In genomic region chr2:219570924-219571310, GRCh38 we compare ENCODE assay signal across 8 cellular contexts. TPM values are rescaled to one million over a fixed set of nuclear protein-coding genes. Genes with fewer than 3 reads are reported as not detected.
DNase-seq lines count a peak whose midpoint lies in the region; ATAC-seq and TF ChIP-seq lines count a peak whose summit lies in the region.

No MANE protein-coding gene starts in this region.

- H2AK9ac ChIP-seq in IMR-90 (replicated peaks; ENCODE audit: low read depth, low read length, poor library complexity): peak overlapping the region; percentile 94

- 0 out of 2 replicates have a peak overlapping the region, but pooled peaks have one; percentile 48 for H2BK120ac ChIP-seq in IMR-90 (ENCODE audit: low read depth, low read length)

- peak overlapping the region; percentile 60; the same call in 1 of the 2 replicates for H3K18ac ChIP-seq in IMR-90 (ENCODE audit: low read depth, low read length)

- H3K9ac ChIP-seq in IMR-90 (ENCODE audit: low read depth, low read length): peak overlapping the region; percentile 92
- peak overlapping the region; percentile 15 for H3K9ac ChIP-seq in endodermal cell (ENCODE audit: extremely low read depth, low read length, poor library complexity, severe bottlenecking)
- peak overlapping the region in 1 of 2 donors; percentile 65 for H3K9ac ChIP-seq in mucosa of rectum (ENCODE audit: low read depth in 1 of 2, low read length in 2 of 2)

- POLR2A ChIA-PET in IMR-90 (lab: Charles Lee; ENCODE audit: unreplicated experiment): interaction anchor here (0.5 to 0.9 kb wide), 2 partner anchors 13 to 108 kb away, joined by 5 to 6 read pairs; no protein-coding TSS in a partner anchor

- H4K5ac ChIP-seq in IMR-90 (ENCODE audit: low read depth, low read length): peak overlapping the region; percentile 73

- peak; percentile 12 for DNase-seq in IMR-90
- no peak for DNase-seq in endodermal cell
- no peak for DNase-seq in SW 1271 (lab: John Stamatoyannopoulos, UW)
- no peak for DNase-seq in T-helper 1 cell

- no peaks in the 10 kb centered on the region for H3K36me3 ChIP-seq in ACC112 (ENCODE audit: insufficient read depth, low read length)
- H3K36me3 ChIP-seq in IMR-90 (ENCODE audit: control insufficient read depth, insufficient read depth, low read length): peaks cover 15% of the 10 kb centered on the region; the same call in 1 of the 2 replicates
- peaks cover 13% of the 10 kb centered on the region for H3K36me3 ChIP-seq in endodermal cell (ENCODE audit: control insufficient read depth, insufficient read depth, low read length)
- no peaks in the 10 kb centered on the region for H3K36me3 ChIP-seq in mucosa of rectum (ENCODE audit: control insufficient read depth in 2 of 2, insufficient read depth in 2 of 2, low read length in 2 of 2)

- no peak overlapping the region for H2BK15ac ChIP-seq in IMR-90 (ENCODE audit: low read depth, low read length)

- in situ Hi-C loops in IMR-90 (cut with MboI; ENCODE audit: low sequenced_read_pairs): no loop called here

- intact Hi-C loops in IMR-90 (cut with micrococcal nuclease): loop anchor here (1.0 kb wide), 1 partner anchor 71 kb away; no protein-coding TSS in a partner anchor

- H4K8ac ChIP-seq in IMR-90 (ENCODE audit: low read depth in 2 of 2, low read length in 2 of 2): peak overlapping the region; percentile 66 to 76; a peak in 3 of 4 replicates

- peak overlapping the region; percentile 62; the same call in 1 of the 2 replicates for H4K91ac ChIP-seq in IMR-90 (ENCODE audit: insufficient read depth, low read depth, low read length)

- no peaks in the 10 kb centered on the region for H3K9me3 Mint-ChIP-seq in endodermal cell

- H3K23ac ChIP-seq in IMR-90 (ENCODE audit: low read depth, low read length): no peak overlapping the region

- TF ChIP-seq CTCF in IMR-90 (conservative IDR thresholded peaks at IDR 0.05; ENCODE audit: low read depth, low read length) (no peak), endodermal cell (conservative IDR thresholded peaks at IDR 0.05) (no peak)

- H3K27me3 ChIP-seq in ACC112 (ENCODE audit: insufficient read depth, low read length): no peaks in the 10 kb centered on the region
- H3K27me3 ChIP-seq in IMR-90 (ENCODE audit: control insufficient read depth, insufficient read depth, low read length): peaks cover 6% of the 10 kb centered on the region
- H3K27me3 ChIP-seq in endodermal cell (ENCODE audit: control insufficient read depth, insufficient read depth, low read length, poor library complexity, severe bottlenecking): no peaks in the 10 kb centered on the region
- peaks cover 12 to 20% of the 10 kb centered on the region in 2 donors for H3K27me3 ChIP-seq in mucosa of rectum (ENCODE audit: control insufficient read depth in 2 of 2, insufficient read depth in 2 of 2, low read length in 2 of 2)

- H3K9me3 ChIP-seq in IMR-90 (ENCODE audit: control insufficient read depth, insufficient read depth, low read length) (no peaks in the 10 kb centered on the region), endodermal cell (ENCODE audit: control insufficient read depth, low read length) (no peaks in the 10 kb centered on the region), mucosa of rectum (ENCODE audit: control insufficient read depth in 2 of 2, low read length in 2 of 2) (no peaks in the 10 kb centered on the region)

- no peak overlapping the region for H2BK20ac ChIP-seq in IMR-90 (ENCODE audit: low read depth, low read length)

- peaks cover 34% of the 10 kb centered on the region for H3K36me3 Mint-ChIP-seq in endodermal cell (ENCODE audit: low read depth)

- peak overlapping the region; percentile 86 for H3K4ac ChIP-seq in IMR-90 (ENCODE audit: low read depth, low read length)

- peaks cover 8% of the 10 kb centered on the region; the same call in 1 of the 2 replicates for H3K9me1 ChIP-seq in IMR-90 (ENCODE audit: insufficient read depth, low read length)

- H2AFZ ChIP-seq in ACC112 (ENCODE audit: low read length, unreplicated experiment): peak overlapping the region; percentile 57
- H2AFZ ChIP-seq in IMR-90 (replicated peaks; ENCODE audit: low read length, poor library complexity): peak overlapping the region; percentile 97

- CTCF ChIA-PET in IMR-90 (lab: Yijun Ruan, JAX): no interaction called here

- H3K79me1 ChIP-seq in IMR-90 (ENCODE audit: low read depth in 1 of 2, low read length in 2 of 2): peaks cover 11 to 18% of the 10 kb centered on the region in 2 experiments

- peaks cover 3% of the 10 kb centered on the region for H3K79me2 ChIP-seq in ACC112 (ENCODE audit: control insufficient read depth, insufficient read depth, low read length, unreplicated experiment)

- peak overlapping the region; percentile 82 for H3K4me3 ChIP-seq in ACC112 (ENCODE audit: low read depth, low read length)
- H3K4me3 ChIP-seq in IMR-90 (ENCODE audit: insufficient read depth, low read depth, low read length): peak overlapping the region; percentile 94
- H3K4me3 ChIP-seq in endodermal cell (ENCODE audit: low read length): peak overlapping the region; percentile 73
- H3K4me3 ChIP-seq in mucosa of rectum (ENCODE audit: low read length in 2 of 2): peak overlapping the region; percentile 48 to 54

- no peak for TF ChIP-seq POLR2A in IMR-90 (IDR thresholded peaks at IDR 0.05; ENCODE audit: low read depth, low read length)

- no TSS peak for BruUV-seq in IMR-90 (replicated peaks; lab: Mats Ljungman, UMichigan)

- H3K27me3 Mint-ChIP-seq in endodermal cell (ENCODE audit: insufficient read depth): peaks cover 7% of the 10 kb centered on the region

- H2AK5ac ChIP-seq in IMR-90 (ENCODE audit: low read depth, low read length): no peak overlapping the region; the same call in 1 of the 2 replicates

- dilution Hi-C loops in IMR-90 (cut with HindIII; ENCODE audit: low sequenced_read_pairs, unreplicated experiment): no loop called here

- H3K56ac ChIP-seq in IMR-90 (ENCODE audit: extremely low read depth, insufficient read depth, low read length): no peak overlapping the region

- H4K20me1 ChIP-seq in IMR-90 (ENCODE audit: insufficient read depth, low read length): peaks cover 8% of the 10 kb centered on the region; the same call in 1 of the 2 replicates

- peaks cover 22% of the 10 kb centered on the region for H3K4me1 Mint-ChIP-seq in endodermal cell

- no peak for TF ChIP-seq RAD21 in IMR-90 (IDR thresholded peaks at IDR 0.05; ENCODE audit: low read length)

- H3K27ac Mint-ChIP-seq in endodermal cell: no peak overlapping the region

- 0% methylated on average over 14 of the region's 55 CpGs; no CpG with 5 or more reads in 1 of the 2 experiments for WGBS in IMR-90 (ENCODE audit: extremely low coverage in 2 of 2, insufficient read length in 1 of 2), 2 experiments
- WGBS in endodermal cell (ENCODE audit: insufficient coverage in 1 of 2, insufficient read length in 1 of 2), 2 experiments: 0% methylated on average over 8 to 51 of the region's 55 CpGs

- ATAC-seq in IMR-90 (ENCODE audit: low read depth) (peak; percentile 60), GM19395 (IDR thresholded peaks at IDR 0.05; ENCODE audit: unreplicated experiment) (no peak), HG02938 (IDR thresholded peaks at IDR 0.05; ENCODE audit: unreplicated experiment) (no peak)

- H3K4me3 Mint-ChIP-seq in endodermal cell: peak overlapping the region; percentile 63

- H3K14ac ChIP-seq in IMR-90 (replicated peaks; ENCODE audit: low read depth, low read length): peak overlapping the region; percentile 94

- H3K4me2 ChIP-seq in IMR-90 (ENCODE audit: low read depth, low read length): peak overlapping the region; percentile 75

- peak overlapping the region; percentile 81 for H2BK5ac ChIP-seq in IMR-90 (ENCODE audit: low read depth, low read length, poor library complexity, severe bottlenecking)

- H3K4me1 ChIP-seq in ACC112 (ENCODE audit: control insufficient read depth, insufficient read depth, low read length, unreplicated experiment): peaks cover 16% of the 10 kb centered on the region
- peaks cover 10% of the 10 kb centered on the region for H3K4me1 ChIP-seq in IMR-90 (ENCODE audit: control insufficient read depth, insufficient read depth, low read length)
- H3K4me1 ChIP-seq in endodermal cell (ENCODE audit: control insufficient read depth, insufficient read depth, low read length): no peaks in the 10 kb centered on the region
- H3K4me1 ChIP-seq in mucosa of rectum (ENCODE audit: control insufficient read depth in 2 of 2, insufficient read depth in 2 of 2, low read length in 2 of 2): peaks cover 4% of the 10 kb centered on the region in 2 donors

- H3K27ac ChIP-seq in ACC112 (ENCODE audit: low read depth, low read length) (no peak overlapping the region), IMR-90 (ENCODE audit: insufficient read depth, low read length) (peak overlapping the region; percentile 94), endodermal cell (ENCODE audit: low read depth, low read length) (no peak overlapping the region), mucosa of rectum (ENCODE audit: low read depth in 2 of 2, low read length in 2 of 2) (peak overlapping the region in 1 of 2 donors; percentile 48)

RNA-seq across cellular contexts. Expression of gene OBSL1, which starts 0.4 kb away (rescaled TPM):
- total RNA-seq in IMR-90 (2012; rRNA removed): 21.4 and 21.5 TPM in 2 replicates
- 51.2 and 51.8 TPM in 2 replicates for polyA plus RNA-seq in IMR-90 (2012; rRNA removed)
- polyA plus RNA-seq in IMR-90 (2012; cell fraction: cytosol; rRNA removed): 55.5 and 61.7 TPM in 2 replicates
- polyA plus RNA-seq in IMR-90 (2012; cell fraction: nucleus; rRNA removed; ENCODE audit: low replicate concordance): 203 and 301 TPM in 2 replicates
- 100 to 1,000 TPM; 156 to 162 TPM for total RNA-seq in endodermal cell
- polyA plus RNA-seq in endodermal cell (2013, experiment 1 of 2): 93.4 TPM
- polyA plus RNA-seq in endodermal cell (2013, experiment 2 of 2): 95.4 TPM

RNA-seq across cellular contexts. Expression of gene INHA, which starts 1.2 kb away (rescaled TPM):
- total RNA-seq in IMR-90 (2012; rRNA removed) (not detected in 2 replicates), endodermal cell (1 to 10 TPM in 1 of 2 donors, under 1 TPM in 1; 0.48 to 1.5 TPM)
- polyA plus RNA-seq in IMR-90 (2012; rRNA removed): 0.80 and 0.96 TPM in 2 replicates
- 0.16 and 0.26 TPM in 2 replicates for polyA plus RNA-seq in IMR-90 (2012; cell fraction: cytosol; rRNA removed)
- polyA plus RNA-seq in IMR-90 (2012; cell fraction: nucleus; rRNA removed; ENCODE audit: low replicate concordance): 5.6 and 14.6 TPM in 2 replicates
- polyA plus RNA-seq in endodermal cell (2013, experiment 1 of 2): 0.61 TPM
- polyA plus RNA-seq in endodermal cell (2013, experiment 2 of 2): 0.75 TPM

RNA-seq across cellular contexts. Expression of gene STK11IP, which starts 26.7 kb away (rescaled TPM):
- total RNA-seq in IMR-90 (2012; rRNA removed): 6.7 and 19.7 TPM in 2 replicates
- 14.5 and 22.4 TPM in 2 replicates for polyA plus RNA-seq in IMR-90 (2012; rRNA removed)
- 6.4 and 7.1 TPM in 2 replicates for polyA plus RNA-seq in IMR-90 (2012; cell fraction: cytosol; rRNA removed)
- 83.5 and 203 TPM in 2 replicates for polyA plus RNA-seq in IMR-90 (2012; cell fraction: nucleus; rRNA removed; ENCODE audit: low replicate concordance)
- total RNA-seq in endodermal cell: 10 to 100 TPM; 27.3 to 31.1 TPM
- polyA plus RNA-seq in endodermal cell (2013, experiment 1 of 2): 36.2 TPM
- polyA plus RNA-seq in endodermal cell (2013, experiment 2 of 2): 29.6 TPM

RNA-seq across cellular contexts. Expression of gene TMEM198, which starts 27.1 kb away (rescaled TPM):
- total RNA-seq in IMR-90 (2012; rRNA removed) (under 0.01 and 0.18 TPM in 2 replicates), endodermal cell (1 to 10 TPM; 2.6 to 3.9 TPM)
- 2.2 and 3.0 TPM in 2 replicates for polyA plus RNA-seq in IMR-90 (2012; rRNA removed)
- 0.81 and 1.3 TPM in 2 replicates for polyA plus RNA-seq in IMR-90 (2012; cell fraction: cytosol; rRNA removed)
- 20.2 and 40.5 TPM in 2 replicates for polyA plus RNA-seq in IMR-90 (2012; cell fraction: nucleus; rRNA removed; ENCODE audit: low replicate concordance)
- 9.6 TPM for polyA plus RNA-seq in endodermal cell (2013, experiment 1 of 2)
- polyA plus RNA-seq in endodermal cell (2013, experiment 2 of 2): 5.3 TPM

RNA-seq across cellular contexts. Expression of gene CHPF, which starts 27.3 kb away (rescaled TPM):
- 24.0 and 27.2 TPM in 2 replicates for total RNA-seq in IMR-90 (2012; rRNA removed)
- polyA plus RNA-seq in IMR-90 (2012; rRNA removed): 115 and 147 TPM in 2 replicates
- 108 and 204 TPM in 2 replicates for polyA plus RNA-seq in IMR-90 (2012; cell fraction: cytosol; rRNA removed)
- 37.3 and 118 TPM in 2 replicates for polyA plus RNA-seq in IMR-90 (2012; cell fraction: nucleus; rRNA removed; ENCODE audit: low replicate concordance)
- total RNA-seq in endodermal cell: 10 to 100 TPM; 51.2 to 54.0 TPM
- polyA plus RNA-seq in endodermal cell (2013, experiment 1 of 2): 26.1 TPM
- polyA plus RNA-seq in endodermal cell (2013, experiment 2 of 2): 31.2 TPM
